In the genomic region with DNA sequence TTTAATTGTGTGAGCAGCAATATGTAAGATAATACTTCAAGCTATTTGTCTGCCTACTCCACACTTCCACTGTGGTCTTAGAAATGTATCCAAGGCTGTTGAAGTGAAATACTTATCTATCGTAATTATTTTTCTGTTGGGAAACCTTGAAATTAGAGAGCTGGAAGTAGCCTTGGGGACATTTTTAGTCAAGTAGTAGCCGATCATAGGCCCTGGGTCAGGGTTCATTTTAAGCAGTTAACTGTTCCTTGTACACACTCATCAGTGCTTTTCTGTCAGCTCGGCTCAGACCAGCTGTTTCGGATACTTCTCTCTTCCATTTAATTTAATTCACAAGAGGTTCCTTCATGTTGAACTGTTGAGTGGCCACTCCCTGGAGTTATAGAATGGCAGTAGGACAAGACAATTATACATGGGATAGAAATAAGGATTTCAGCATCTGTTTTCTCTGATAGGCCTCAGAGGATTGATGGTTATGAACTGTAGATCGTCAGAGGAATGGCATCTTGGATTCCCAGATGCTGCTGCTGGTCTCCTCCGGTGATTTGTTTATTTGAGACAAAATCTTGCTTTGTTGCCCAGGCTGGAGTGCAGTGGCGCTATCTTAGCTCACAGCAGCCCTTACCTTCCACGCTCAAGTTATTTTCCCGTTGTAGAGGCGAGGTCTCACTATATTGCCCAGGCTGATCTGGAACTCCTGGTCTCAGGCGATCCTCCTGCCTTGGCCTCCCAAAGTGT, we compare ENCODE assay signal across 14 cellular contexts. TPM values are rescaled to one million over a fixed set of nuclear protein-coding genes. Genes with fewer than 3 reads are reported as not detected.
DNase-seq lines count a peak whose midpoint lies in the region; ATAC-seq and TF ChIP-seq lines count a peak whose summit lies in the region.
"Had no signal": no experiment of that assay in that cellular context is flagged by ENCODE, and none has a peak within 500 bp of the region (broad histone marks: within the 10 kb centered on the region; RNA-seq: fewer than 3 reads in every experiment).

No MANE protein-coding gene starts in this region.

- H3K4me1 ChIP-seq in CD8-positive, alpha-beta memory T cell (ENCODE audit: insufficient read depth, low read length) = peaks cover 90% of the 10 kb centered on the region
- H3K4me1 ChIP-seq in psoas muscle (peaks cover 74% of the 10 kb centered on the region), SK-N-SH (ENCODE audit: control insufficient read depth in 1 of 2, insufficient read depth in 2 of 2, low read depth in 1 of 2, low read length in 1 of 2) (peaks cover 2 to 20% of the 10 kb centered on the region in 2 experiments; a peak in 3 of 4 replicates)

- ATAC-seq in psoas muscle = peak; percentile 14 to 25 (median 19)
- ATAC-seq in stimulated activated memory B cell treated with anti-CD40 and anti-IgM and Interleukin-4, amounts not matched to agents 10 μg/mL and 1 μg/mL and 100 μg/mL, for 72 hours = no peak
- ATAC-seq: CD8-positive, alpha-beta T cell had no signal

- no peaks in the 10 kb centered on the region for H3K27me3 ChIP-seq in CD8-positive, alpha-beta memory T cell (ENCODE audit: insufficient read depth, low read length, poor library complexity, severe bottlenecking)
- H3K27me3 ChIP-seq in psoas muscle (ENCODE audit: insufficient read depth in 3 of 3, low read length in 2 of 3) (no peaks in the 10 kb centered on the region), SK-N-SH (ENCODE audit: insufficient read depth) (no peaks in the 10 kb centered on the region)
- H3K27me3 ChIP-seq: colonic mucosa, stomach had no signal

- no peak overlapping the region for H3K27ac ChIP-seq in CD8-positive, alpha-beta memory T cell (ENCODE audit: low read depth, low read length)
- peak overlapping the region; percentile 47 for H3K27ac ChIP-seq in psoas muscle
- no peak overlapping the region for H3K27ac ChIP-seq in SK-N-SH (ENCODE audit: low read depth in 2 of 2, low read length in 1 of 2)
- H3K27ac ChIP-seq: colonic mucosa had no signal

- CTCF ChIA-PET in CD8-positive, alpha-beta memory T cell (lab: Charles Lee) = interaction anchor here (1.1 to 1.9 kb wide), 5 partner anchors 9 to 55 kb away, joined by 3 to 7 read pairs (median 3); a partner anchor contains a TSS
- CTCF ChIA-PET in SK-N-SH (lab: Yijun Ruan, JAX) = interaction anchor here (1.0 to 1.2 kb wide), 2 partner anchors 11 to 16 kb away, joined by 3 read pairs; no protein-coding TSS in a partner anchor

- peaks cover 100% of the 10 kb centered on the region for H3K79me2 ChIP-seq in SK-N-SH (ENCODE audit: insufficient read depth)

- TF ChIP-seq RAD21 in SK-N-SH (IDR thresholded peaks at IDR 0.05; ENCODE audit: low read length) = no peak

- peaks cover 91 to 99% (median 96%) of the 10 kb centered on the region in 3 donors for H3K4me1 Mint-ChIP-seq in CD8-positive, alpha-beta memory T cell
- peaks cover 87% of the 10 kb centered on the region for H3K4me1 Mint-ChIP-seq in stimulated activated memory B cell treated with anti-CD40 and anti-IgM and Interleukin-4, amounts not matched to agents 10 μg/mL and 1 μg/mL and 100 μg/mL, for 72 hours

- TF ChIP-seq CTCF in fibroblast of mammary gland (conservative IDR thresholded peaks at IDR 0.05; ENCODE audit: control insufficient read depth, insufficient read depth, low read depth, low read length) = no peak
- TF ChIP-seq CTCF in psoas muscle (IDR thresholded peaks at IDR 0.05) = no peak
- TF ChIP-seq CTCF in SK-N-SH (IDR thresholded peaks at IDR 0.05) = no peak

- H3F3A ChIP-seq in SK-N-SH (replicated peaks; ENCODE audit: insufficient read depth) = peaks cover 3% of the 10 kb centered on the region

- POLR2A ChIA-PET in CD8-positive, alpha-beta memory T cell (lab: Charles Lee) = no interaction called here
- POLR2A ChIA-PET in SK-N-SH (lab: Yijun Ruan, JAX) = interaction anchor here (0.9 kb wide), 1 partner anchor 17 kb away, joined by 3 read pairs; no protein-coding TSS in a partner anchor

- no peaks in the 10 kb centered on the region for H3K9me2 ChIP-seq in SK-N-SH

- peak overlapping the region in 4 of 7 donors; percentile 2 to 80 (median 18) for H3K4me3 Mint-ChIP-seq in CD8-positive, alpha-beta memory T cell
- no peak overlapping the region for H3K4me3 Mint-ChIP-seq in stimulated activated memory B cell treated with anti-CD40 and anti-IgM and Interleukin-4, amounts not matched to agents 10 μg/mL and 1 μg/mL and 100 μg/mL, for 72 hours
- H3K4me3 Mint-ChIP-seq: activated naive CD8-positive, alpha-beta T cell treated with anti-CD3 and anti-CD28 coated beads, Interleukin-2, amount 10 ng/mL, durations not matched to agents 7 days and 5 days; mesothelial cell of epicardium had no signal

- H3K9me3 ChIP-seq in CD8-positive, alpha-beta memory T cell (ENCODE audit: low read length) = no peaks in the 10 kb centered on the region
- no peaks in the 10 kb centered on the region for H3K9me3 ChIP-seq in psoas muscle
- H3K9me3 ChIP-seq in SK-N-SH = no peaks in the 10 kb centered on the region
- H3K9me3 ChIP-seq: colonic mucosa, stomach had no signal

- intact Hi-C loops in psoas muscle (cut with DNase I) = no loop called here

- no peak for TF ChIP-seq EP300 in SK-N-SH (IDR thresholded peaks at IDR 0.05; ENCODE audit: borderline replicate concordance in 1 of 2, low read depth in 1 of 2, low read length in 1 of 2)

- H3K36me3 ChIP-seq in CD8-positive, alpha-beta memory T cell (ENCODE audit: insufficient read depth, low read length) = no peaks in the 10 kb centered on the region
- H3K36me3 ChIP-seq in psoas muscle (ENCODE audit: insufficient read depth in 1 of 2, low read depth in 1 of 2) (no peaks in the 10 kb centered on the region), SK-N-SH (replicated peaks in 1 of 2; ENCODE audit: control insufficient read depth in 1 of 2, insufficient read depth in 2 of 2, low read length in 1 of 2) (no peaks in the 10 kb centered on the region)
- H3K36me3 ChIP-seq: colonic mucosa, stomach had no signal

- 58 to 76% (median 59%) methylated on average over 11 of the region's 11 CpGs for WGBS in psoas muscle, 3 donors
- WGBS in SK-N-SH (ENCODE audit: low lambda C conversion rate) = 91% methylated on average over 11 of the region's 11 CpGs

- no peaks in the 10 kb centered on the region for H3K9me3 Mint-ChIP-seq in CD8-positive, alpha-beta memory T cell
- no peaks in the 10 kb centered on the region for H3K9me3 Mint-ChIP-seq in stimulated activated memory B cell treated with anti-CD40 and anti-IgM and Interleukin-4, amounts not matched to agents 10 μg/mL and 1 μg/mL and 100 μg/mL, for 72 hours
- H3K9me3 Mint-ChIP-seq: CD8-positive, alpha-beta T cell; mesothelial cell of epicardium had no signal

- no peak overlapping the region for H2AFZ ChIP-seq in SK-N-SH (ENCODE audit: low read depth)

- H3K4me3 ChIP-seq in CD8-positive, alpha-beta memory T cell (ENCODE audit: low read length) = no peak overlapping the region
- H3K4me3 ChIP-seq in fibroblast of mammary gland (ENCODE audit: control insufficient read depth, low read depth, low read length) (no peak overlapping the region), psoas muscle (no peak overlapping the region), SK-N-SH (ENCODE audit: low read depth in 2 of 2, low read length in 1 of 2) (no peak overlapping the region)
- H3K4me3 ChIP-seq: colonic mucosa, stomach had no signal

- H3K9ac ChIP-seq in SK-N-SH = no peak overlapping the region

- H4K20me1 ChIP-seq in SK-N-SH (ENCODE audit: insufficient read depth) = peaks cover 87% of the 10 kb centered on the region

- H3K36me3 Mint-ChIP-seq in CD8-positive, alpha-beta memory T cell = peaks cover 0 to 5% (median 0%) of the 10 kb centered on the region in 3 donors
- H3K36me3 Mint-ChIP-seq in stimulated activated memory B cell treated with anti-CD40 and anti-IgM and Interleukin-4, amounts not matched to agents 10 μg/mL and 1 μg/mL and 100 μg/mL, for 72 hours = no peaks in the 10 kb centered on the region
- H3K36me3 Mint-ChIP-seq: mesothelial cell of epicardium had no signal

- H3K4me2 ChIP-seq in SK-N-SH = no peak overlapping the region

- H3K27ac Mint-ChIP-seq in CD8-positive, alpha-beta memory T cell = peak overlapping the region in 4 of 8 donors; percentile 11 to 79 (median 37)
- no peak overlapping the region for H3K27ac Mint-ChIP-seq in stimulated activated memory B cell treated with anti-CD40 and anti-IgM and Interleukin-4, amounts not matched to agents 10 μg/mL and 1 μg/mL and 100 μg/mL, for 72 hours
- H3K27ac Mint-ChIP-seq: activated naive CD8-positive, alpha-beta T cell treated with anti-CD3 and anti-CD28 coated beads, Interleukin-2, amount 10 ng/mL, durations not matched to agents 7 days and 5 days; CD8-positive, alpha-beta T cell; mesothelial cell of epicardium had no signal

- H3K27me3 Mint-ChIP-seq in CD8-positive, alpha-beta memory T cell = no peaks in the 10 kb centered on the region
- H3K27me3 Mint-ChIP-seq in stimulated activated memory B cell treated with anti-CD40 and anti-IgM and Interleukin-4, amounts not matched to agents 10 μg/mL and 1 μg/mL and 100 μg/mL, for 72 hours = no peaks in the 10 kb centered on the region
- H3K27me3 Mint-ChIP-seq: activated naive CD8-positive, alpha-beta T cell treated with anti-CD3 and anti-CD28 coated beads, Interleukin-2, amount 10 ng/mL, durations not matched to agents 7 days and 5 days had no signal

- no peak for DNase-seq in CD8-positive, alpha-beta memory T cell
- peak; percentile 56 for DNase-seq in NCI-H446 treated with DMSO at 0.1 percent for 48 hours (lab: John Stamatoyannopoulos, UW)
- peak; percentile 89 for DNase-seq in fibroblast of mammary gland (ENCODE audit: low read depth)
- DNase-seq in psoas muscle = no peak
- DNase-seq in effector CD8-positive, alpha-beta T cell (lab: John Stamatoyannopoulos, UW) = no peak
- DNase-seq in SK-N-SH = no peak
- no peak for DNase-seq in Kasumi-1 (lab: John Stamatoyannopoulos, UW)
- DNase-seq: activated naive CD8-positive, alpha-beta T cell treated with anti-CD3 and anti-CD28 coated beads, Interleukin-2, amount 10 ng/mL, durations not matched to agents 7 days and 5 days; CD8-positive, alpha-beta T cell; colonic mucosa; NCI-H748 treated with DMSO at 0.1 percent for 48 hours; stomach had no signal

TF ChIP-seq in SK-N-SH, 30 proteins besides CTCF, POLR2A, EP300 and RAD21 (continues in another document):
- TF ChIP-seq, protein P1, sequence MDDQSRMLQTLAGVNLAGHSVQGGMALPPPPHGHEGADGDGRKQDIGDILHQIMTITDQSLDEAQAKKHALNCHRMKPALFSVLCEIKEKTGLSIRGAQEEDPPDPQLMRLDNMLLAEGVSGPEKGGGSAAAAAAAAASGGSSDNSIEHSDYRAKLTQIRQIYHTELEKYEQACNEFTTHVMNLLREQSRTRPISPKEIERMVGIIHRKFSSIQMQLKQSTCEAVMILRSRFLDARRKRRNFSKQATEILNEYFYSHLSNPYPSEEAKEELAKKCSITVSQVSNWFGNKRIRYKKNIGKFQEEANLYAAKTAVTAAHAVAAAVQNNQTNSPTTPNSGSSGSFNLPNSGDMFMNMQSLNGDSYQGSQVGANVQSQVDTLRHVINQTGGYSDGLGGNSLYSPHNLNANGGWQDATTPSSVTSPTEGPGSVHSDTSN (IDR thresholded peaks at IDR 0.05) = no peak

RNA-seq across cellular contexts. Expression of a gene that starts 17.2 kb away (rescaled TPM):
- 10 to 100 TPM; 36.6 to 38.0 TPM for total RNA-seq in CD8-positive, alpha-beta memory T cell
- polyA plus RNA-seq in CD8-positive, alpha-beta memory T cell = 50.7 TPM
- 10 to 100 TPM in 3 of 4 donors, 1 to 10 TPM in 1; 9.4 to 13.6 (median 12.1) TPM for total RNA-seq in psoas muscle
- polyA plus RNA-seq in psoas muscle = 10 to 100 TPM; 10.1 to 11.5 (median 10.9) TPM
- 9.3 and 10.8 TPM in 2 replicates for polyA plus RNA-seq in SK-N-SH (2012; rRNA removed)
- 9.3 and 9.6 TPM in 2 replicates for polyA plus RNA-seq in SK-N-SH (2012; cell fraction: cytosol; rRNA removed)
- 45.6 and 46.7 TPM in 2 replicates for polyA plus RNA-seq in SK-N-SH (2012; cell fraction: nucleus; rRNA removed)

Comparison
In these comparisons a context has a peak if more than half of its experiments do, and no peak if none do; other contexts are left out.
1. DNase-seq: peak in NCI-H446 treated with DMSO at 0.1 percent for 48 hours (single experiment) and fibroblast of mammary gland (single experiment); none in CD8-positive, alpha-beta memory T cell (0 of 5), psoas muscle (0 of 2), effector CD8-positive, alpha-beta T cell (single experiment), SK-N-SH (single experiment) and Kasumi-1 (0 of 2).